ENCODE assay signal across 9 cellular contexts in the genomic region with DNA sequence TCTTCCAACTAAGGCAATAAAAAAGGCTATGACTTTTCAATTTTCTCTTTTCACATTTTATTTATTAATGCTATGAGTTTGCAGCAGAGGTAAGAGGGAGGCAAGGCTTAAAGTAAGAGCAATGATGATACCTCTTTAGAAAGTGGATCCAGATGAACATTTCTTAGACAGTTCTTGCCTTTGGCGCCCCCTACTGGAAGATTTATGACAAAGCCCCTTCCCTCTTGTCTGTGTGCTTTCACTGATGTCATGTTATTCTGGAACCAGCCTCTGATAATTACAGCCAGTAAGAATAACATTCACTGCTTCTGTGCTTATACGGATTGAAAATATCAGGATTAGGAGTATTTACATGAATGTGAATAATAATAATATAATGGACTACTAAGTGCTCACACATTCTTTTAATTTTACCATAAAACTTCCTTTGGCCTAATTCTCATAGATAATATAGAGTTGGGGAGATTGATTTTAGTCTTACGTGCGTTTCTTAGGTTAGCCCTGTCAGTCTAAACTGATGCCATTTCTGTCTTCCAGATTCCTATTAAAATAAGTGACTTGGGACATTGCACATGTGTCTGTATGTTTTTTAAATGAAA.
DNase-seq lines count a peak whose midpoint lies in the region; ATAC-seq, FAIRE-seq and TF ChIP-seq lines count a peak whose summit lies in the region.
"Had no signal": no experiment of that assay in that cellular context is flagged by ENCODE, and none has a peak within 500 bp of the region (broad histone marks: within the 10 kb centered on the region; RNA-seq: fewer than 3 reads in every experiment).

No MANE protein-coding gene starts in this region.

- H3K4me3 ChIP-seq in MG63 = no peak overlapping the region
- H3K4me3 ChIP-seq in small intestine (ENCODE audit: low read depth in 1 of 2, low read length in 2 of 2) = no peak overlapping the region

- H3K27ac ChIP-seq in 22Rv1 (no peak overlapping the region), foreskin keratinocyte (no peak overlapping the region), small intestine (ENCODE audit: low read depth in 1 of 2, low read length in 1 of 2) (no peak overlapping the region)

- no peaks in the 10 kb centered on the region for H3K9me3 ChIP-seq in MG63
- no peaks in the 10 kb centered on the region for H3K9me3 ChIP-seq in small intestine (ENCODE audit: control insufficient read depth, low read depth)

- H3K27me3 ChIP-seq in MG63 (no peaks in the 10 kb centered on the region), foreskin keratinocyte (no peaks in the 10 kb centered on the region), small intestine (ENCODE audit: control insufficient read depth in 2 of 2, insufficient read depth in 2 of 2, low read length in 2 of 2) (no peaks in the 10 kb centered on the region)

- no peak for FAIRE-seq in small intestine (lab: Jason Lieb, UNC)
- FAIRE-seq: colon had no signal

- DNase-seq in GM03348 (ENCODE audit: low spot score) (peak; percentile 49), MG63 (peak; percentile 0), SKM-1 (lab: John Stamatoyannopoulos, UW; ENCODE audit: unreplicated experiment) (peak; percentile 0), foreskin keratinocyte (peak in 1 of 2 donors; percentile 58), small intestine (peak; percentile 31), GF-D8 (lab: John Stamatoyannopoulos, UW) (no peak)

- H3K4me1 ChIP-seq in foreskin keratinocyte (no peaks in the 10 kb centered on the region), small intestine (ENCODE audit: control insufficient read depth in 2 of 2, insufficient read depth in 1 of 2, low read depth in 1 of 2, low read length in 1 of 2) (no peaks in the 10 kb centered on the region)

- H3K36me3 ChIP-seq in MG63 (no peaks in the 10 kb centered on the region), small intestine (ENCODE audit: control insufficient read depth in 2 of 2, insufficient read depth in 2 of 2, low read length in 2 of 2) (no peaks in the 10 kb centered on the region)

- peak; percentile 86 for ATAC-seq in foreskin keratinocyte
- no peak for ATAC-seq in GM19023 (IDR thresholded peaks at IDR 0.05; ENCODE audit: unreplicated experiment)

- peak; percentile 89 for TF ChIP-seq CTCF in 22Rv1 (IDR thresholded peaks at IDR 0.05)
- TF ChIP-seq CTCF in foreskin keratinocyte (conservative IDR thresholded peaks at IDR 0.05) = peak; percentile 84

- 43 to 52% (median 49%) methylated on average over 4 of the region's 4 CpGs for WGBS in small intestine, 3 donors
